ENCODE assay signal across 3 cellular contexts in the genomic region with DNA sequence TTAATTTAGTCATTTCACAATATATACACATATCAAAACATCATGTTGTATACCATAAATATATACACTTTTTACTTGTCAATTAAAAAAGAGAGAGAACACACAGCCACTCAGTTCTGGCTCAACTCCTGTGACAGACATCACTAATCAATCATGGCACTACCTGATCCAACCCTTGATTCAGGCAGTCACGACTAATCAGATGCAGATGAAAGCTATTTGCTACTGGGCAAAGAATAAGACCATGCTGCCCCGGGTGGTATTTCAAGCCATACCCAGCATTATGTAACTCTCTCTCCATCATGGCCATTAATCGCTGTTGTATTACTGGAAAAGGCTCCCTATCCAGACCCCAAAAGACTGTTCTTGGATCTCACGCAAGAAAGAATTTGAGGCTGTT.
TF ChIP-seq lines count a peak whose summit lies in the region.

No MANE protein-coding gene starts in this region.

TF ChIP-seq in SK-N-SH, 30 proteins besides CTCF, POLR2A, EP300 and RAD21 (continues in another document):
- TF ChIP-seq, protein P1, sequence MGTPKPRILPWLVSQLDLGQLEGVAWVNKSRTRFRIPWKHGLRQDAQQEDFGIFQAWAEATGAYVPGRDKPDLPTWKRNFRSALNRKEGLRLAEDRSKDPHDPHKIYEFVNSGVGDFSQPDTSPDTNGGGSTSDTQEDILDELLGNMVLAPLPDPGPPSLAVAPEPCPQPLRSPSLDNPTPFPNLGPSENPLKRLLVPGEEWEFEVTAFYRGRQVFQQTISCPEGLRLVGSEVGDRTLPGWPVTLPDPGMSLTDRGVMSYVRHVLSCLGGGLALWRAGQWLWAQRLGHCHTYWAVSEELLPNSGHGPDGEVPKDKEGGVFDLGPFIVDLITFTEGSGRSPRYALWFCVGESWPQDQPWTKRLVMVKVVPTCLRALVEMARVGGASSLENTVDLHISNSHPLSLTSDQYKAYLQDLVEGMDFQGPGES (IDR thresholded peaks at IDR 0.05; ENCODE audit: low read depth, low read length), result no peak
- no peak for TF ChIP-seq EZH2phosphoT487 (IDR thresholded peaks at IDR 0.05; ENCODE audit: borderline replicate concordance, low read depth)
- no peak for TF ChIP-seq CHD2 (IDR thresholded peaks at IDR 0.05; ENCODE audit: low read length, partially characterized antibody)
- TF ChIP-seq REST (IDR thresholded peaks at IDR 0.05; ENCODE audit: low read depth, low read length), result no peak
- TF ChIP-seq ELF1 (IDR thresholded peaks at IDR 0.05), result no peak
- TF ChIP-seq FOXJ3 (CRISPR knock-in tag; IDR thresholded peaks at IDR 0.05), result no peak
- no peak for TF ChIP-seq TCF12 (IDR thresholded peaks at IDR 0.05)
- no peak for TF ChIP-seq TEAD4 (IDR thresholded peaks at IDR 0.05; ENCODE audit: borderline replicate concordance, insufficient read depth)
- no peak for TF ChIP-seq SIN3A (IDR thresholded peaks at IDR 0.05; ENCODE audit: borderline replicate concordance, low read depth, low read length)
- no peak for TF ChIP-seq SMC3 (IDR thresholded peaks at IDR 0.05; ENCODE audit: low read depth, low read length)
- TF ChIP-seq ZBTB33 (IDR thresholded peaks at IDR 0.05; ENCODE audit: borderline replicate concordance, low read depth), result no peak
- TF ChIP-seq YY1 (IDR thresholded peaks at IDR 0.05; ENCODE audit: low read depth), result no peak
- no peak for TF ChIP-seq RXRA (IDR thresholded peaks at IDR 0.05; ENCODE audit: borderline replicate concordance, low read depth)

TF ChIP-seq in SK-N-SH treated with all-trans-retinoic acid at 6 μM for 48 hours, 23 proteins besides CTCF, POLR2A, EP300 and RAD21 (continued from another document):
- no peak for TF ChIP-seq SNAI2 (CRISPR knock-in tag; IDR thresholded peaks at IDR 0.05)
- TF ChIP-seq ZC3H10 (CRISPR knock-in tag; IDR thresholded peaks at IDR 0.05), result no peak
- TF ChIP-seq CREB5 (CRISPR knock-in tag; IDR thresholded peaks at IDR 0.05; ENCODE audit: low read depth), result no peak

TF ChIP-seq in H1, 55 proteins besides CTCF, POLR2A, EP300 and RAD21 (continued from another document):
- no peak for TF ChIP-seq JUN (IDR thresholded peaks at IDR 0.05; ENCODE audit: low read depth, low read length)
- TF ChIP-seq YY1 (IDR thresholded peaks at IDR 0.05; ENCODE audit: low read depth, low read length), result peak; percentile 64; the same call in 1 of the 2 replicates
- TF ChIP-seq SIX5 (IDR thresholded peaks at IDR 0.05; ENCODE audit: low read depth, low read length), result 0 out of 2 replicates have a peak, but pooled peaks have one; percentile 2
- peak; percentile 92 for TF ChIP-seq SRF (IDR thresholded peaks at IDR 0.05; ENCODE audit: low read depth, low read length)
- TF ChIP-seq SP2 (IDR thresholded peaks at IDR 0.05; ENCODE audit: low read length), result no peak
